Comparison of ENCODE assay signal across 7 cellular contexts in the genomic region with DNA sequence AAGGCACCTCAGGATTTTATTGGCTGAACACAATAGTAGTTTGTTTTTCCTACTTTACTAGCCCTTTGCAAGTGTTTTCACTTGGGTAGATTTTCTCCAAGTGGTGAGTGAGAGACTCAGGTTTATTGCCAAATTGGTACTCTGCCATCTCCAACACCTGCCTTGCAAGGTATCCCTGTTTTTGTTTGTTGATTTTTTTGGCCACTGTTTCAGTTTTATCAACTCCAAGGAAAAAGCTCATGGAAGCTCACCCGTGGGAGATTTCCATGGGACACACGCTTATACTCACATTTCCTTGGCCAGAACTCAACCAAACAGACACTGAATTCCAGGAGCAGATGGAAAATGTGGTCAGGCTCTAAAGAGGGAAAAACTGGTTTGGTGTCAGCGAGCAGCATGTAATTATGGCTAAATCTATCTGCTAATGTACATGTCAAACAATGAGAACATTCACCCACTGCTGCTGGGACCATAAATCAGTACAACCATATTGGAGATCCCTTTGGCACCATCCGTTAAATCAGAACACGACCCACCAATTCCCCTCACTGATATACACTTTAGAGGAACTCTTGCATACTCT.
DNase-seq lines count a peak whose midpoint lies in the region; ATAC-seq, FAIRE-seq and TF ChIP-seq lines count a peak whose summit lies in the region.
"Not testable (repeated sequence)": the region's sequence is repeated elsewhere in the genome, so short reads cannot be mapped to it uniquely, and the experiment has no call there.

No MANE protein-coding gene starts in this region.

- not testable (repeated sequence) for TF ChIP-seq POLR2A in A549 (IDR thresholded peaks at IDR 0.05; ENCODE audit: low read length); endothelial cell of umbilical vein (IDR thresholded peaks at IDR 0.05; ENCODE audit: low read depth, low read length)

- not testable (repeated sequence) for H3K9me3 ChIP-seq in A549; astrocyte (ENCODE audit: insufficient read depth, low read depth, low read length); endothelial cell of umbilical vein (replicated peaks; ENCODE audit: control insufficient read depth, insufficient read depth, low read length); pancreas

- not testable (repeated sequence) for TF ChIP-seq RAD21 in A549 (conservative IDR thresholded peaks at IDR 0.05 in 1 of 2, IDR thresholded peaks at IDR 0.05 in 1 of 2)

- H3K4me1 ChIP-seq in A549; astrocyte (ENCODE audit: insufficient read depth, low read length); endothelial cell of umbilical vein (ENCODE audit: control insufficient read depth, extremely low read depth, insufficient read depth, low read length); pancreas: not testable (repeated sequence)

- not testable (repeated sequence) for H3K79me2 ChIP-seq in astrocyte (ENCODE audit: insufficient read depth, low read length); endothelial cell of umbilical vein (ENCODE audit: control insufficient read depth, insufficient read depth, low read length)

- H3K9me1 ChIP-seq in endothelial cell of umbilical vein (replicated peaks; ENCODE audit: control insufficient read depth, extremely low read depth, insufficient read depth, low read length), result not testable (repeated sequence)

- H3K4me1 Mint-ChIP-seq in astrocyte (ENCODE audit: low read depth, unreplicated experiment), result not testable (repeated sequence)

- not testable (repeated sequence) for H3K9me3 Mint-ChIP-seq in astrocyte (ENCODE audit: unreplicated experiment)

- not testable (repeated sequence) for H3K27me3 Mint-ChIP-seq in astrocyte (ENCODE audit: low read depth, unreplicated experiment)

- H3K9ac ChIP-seq in astrocyte (ENCODE audit: low read length); endothelial cell of umbilical vein (replicated peaks; ENCODE audit: extremely low read depth, insufficient read depth, low read length): not testable (repeated sequence)

- not testable (repeated sequence) for ATAC-seq in A549
- ATAC-seq in pancreas, result peak in 3 of 4 donors; percentile 14 to 62 (median 60)

- not testable (repeated sequence) for H3K4me2 ChIP-seq in A549; astrocyte (ENCODE audit: low read length); endothelial cell of umbilical vein (ENCODE audit: insufficient read depth, low read length)

- dilution Hi-C loops in endothelial cell of umbilical vein (cut with MboI; ENCODE audit: extremely low pct_ligation_motif_present, low sequenced_read_pairs), result not testable (repeated sequence)

- H3K27me3 ChIP-seq in astrocyte (ENCODE audit: insufficient read depth, low read length); endothelial cell of umbilical vein (ENCODE audit: control insufficient read depth in 2 of 2, insufficient read depth in 2 of 2, low read length in 2 of 2); pancreas: not testable (repeated sequence)

- not testable (repeated sequence) for DNase-seq in A549 (ENCODE audit: low read depth in 1 of 2, low spot score in 1 of 2); GM19239 (ENCODE audit: insufficient read length, low spot score); astrocyte (ENCODE audit: low read depth); endothelial cell of umbilical vein (ENCODE audit: low read depth, low spot score); pancreas
- peak; percentile 12 for DNase-seq in NCI-H2171 treated with DMSO at 0.1 percent for 48 hours (lab: John Stamatoyannopoulos, UW)
- DNase-seq in cerebellar cortex (ENCODE audit: low spot score), result peak; percentile 53

- not testable (repeated sequence) for H3K36me3 Mint-ChIP-seq in astrocyte (ENCODE audit: low read depth, unreplicated experiment)

- H2AFZ ChIP-seq in astrocyte (ENCODE audit: low read depth, low read length); endothelial cell of umbilical vein (ENCODE audit: low read depth, low read length): not testable (repeated sequence)

- not testable (repeated sequence) for H3K4me3 Mint-ChIP-seq in astrocyte (ENCODE audit: unreplicated experiment)

- POLR2A ChIA-PET in A549 (lab: Yijun Ruan, JAX); endothelial cell of umbilical vein (lab: Charles Lee): not testable (repeated sequence)

- H4K20me1 ChIP-seq in astrocyte (ENCODE audit: insufficient read depth, low read length); endothelial cell of umbilical vein (replicated peaks; ENCODE audit: control insufficient read depth, extremely low read depth, insufficient read depth, low read length): not testable (repeated sequence)

- not testable (repeated sequence) for H3K27ac Mint-ChIP-seq in astrocyte (ENCODE audit: unreplicated experiment)

- CTCF ChIA-PET in A549 (lab: Yijun Ruan, JAX); endothelial cell of umbilical vein (lab: Charles Lee): not testable (repeated sequence)

- BruUV-seq in endothelial cell of umbilical vein (replicated peaks; lab: Mats Ljungman, UMichigan), result not testable (repeated sequence)

- not testable (repeated sequence) for H3K36me3 ChIP-seq in astrocyte (ENCODE audit: insufficient read depth, low read length); endothelial cell of umbilical vein (ENCODE audit: control insufficient read depth in 2 of 2, extremely low read depth in 1 of 2, insufficient read depth in 2 of 2, low read length in 2 of 2); pancreas

- H3K27ac ChIP-seq in A549; astrocyte (ENCODE audit: low read depth, low read length); endothelial cell of umbilical vein (ENCODE audit: insufficient read depth, low read depth, low read length); pancreas: not testable (repeated sequence)

- TF ChIP-seq EP300 in A549 (IDR thresholded peaks at IDR 0.05), result not testable (repeated sequence)

- H3K4me3 ChIP-seq in A549; astrocyte (ENCODE audit: insufficient read depth, low read depth, low read length); endothelial cell of umbilical vein (replicated peaks in 1 of 3; ENCODE audit: insufficient read depth in 1 of 3, low read depth in 1 of 3, low read length in 3 of 3); pancreas: not testable (repeated sequence)

- FAIRE-seq in A549 (lab: Jason Lieb, UNC) (peak; percentile 91), GM19239 (lab: Jason Lieb, UNC) (peak; percentile 84), astrocyte (lab: Jason Lieb, UNC) (peak; percentile 17), endothelial cell of umbilical vein (lab: Jason Lieb, UNC) (peak; percentile 81)
- not testable (repeated sequence) for FAIRE-seq in pancreas (lab: Jason Lieb, UNC)

- TF ChIP-seq CTCF in A549 (IDR thresholded peaks at IDR 0.05); astrocyte (IDR thresholded peaks at IDR 0.05; ENCODE audit: insufficient read depth, low read depth, low read length); endothelial cell of umbilical vein (IDR thresholded peaks at IDR 0.05; ENCODE audit: extremely low read depth in 1 of 2, insufficient read depth in 1 of 2, low read depth in 1 of 2, low read length in 2 of 2); pancreas (IDR thresholded peaks at IDR 0.05): not testable (repeated sequence)

- 17% methylated on average over 4 of the region's 5 CpGs for WGBS in A549 (ENCODE audit: missing lambda C conversion rate)
- WGBS in pancreas, 2 donors, result 9% methylated on average over 5 of the region's 5 CpGs; no CpG with 5 or more reads in 1 of the 2 donors

- intact Hi-C loops in endothelial cell of umbilical vein (cut with micrococcal nuclease); pancreas (cut with DNase I): not testable (repeated sequence)
